In the genomic region with DNA sequence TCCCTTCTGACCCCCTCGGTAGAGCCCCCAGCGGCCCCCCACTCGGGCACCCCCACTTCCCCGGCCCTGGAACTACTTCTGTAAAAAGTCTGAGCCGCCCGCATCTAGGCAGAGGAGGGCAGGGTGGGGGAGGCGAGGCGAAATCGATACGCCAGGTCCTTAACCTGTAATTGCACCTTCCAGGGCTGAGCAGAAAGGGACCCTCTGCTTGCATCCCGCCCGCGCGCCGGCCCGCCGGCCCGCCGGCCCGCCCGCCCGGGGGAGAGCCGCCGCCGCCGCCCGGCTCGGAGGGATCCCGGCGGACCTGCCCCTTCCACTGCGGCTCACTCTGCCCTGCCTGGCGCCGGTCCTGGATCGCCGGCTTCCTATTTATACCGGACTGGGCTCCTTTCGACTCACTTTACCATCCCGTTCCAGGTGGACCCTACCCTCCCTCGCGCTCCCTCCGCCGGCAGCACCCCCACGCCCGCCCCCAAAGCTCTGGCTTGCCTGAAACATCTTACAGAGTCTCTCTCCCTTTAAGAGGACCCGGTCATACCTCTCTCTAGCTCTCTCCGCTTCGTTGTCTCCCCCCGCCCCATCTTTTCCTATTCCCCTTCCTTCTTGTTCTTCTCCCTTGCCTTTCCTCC, we compare ENCODE assay signal across 8 cellular contexts. TPM values are rescaled to one million over a fixed set of nuclear protein-coding genes. Genes with fewer than 3 reads are reported as not detected.
DNase-seq lines count a peak whose midpoint lies in the region; ATAC-seq, FAIRE-seq and TF ChIP-seq lines count a peak whose summit lies in the region.

No MANE protein-coding gene starts in this region.

- in situ Hi-C loops in astrocyte of the spinal cord (cut with HindIII; ENCODE audit: low sequenced_read_pairs), result no loop called here

- H3K4me3 Mint-ChIP-seq in activated T-cell treated with anti-CD3 and anti-CD28 coated beads, Interleukin-2, amount 50 U/mL, for 72 hours, result peak overlapping the region; percentile 22 to 47

- peaks cover 0 to 14% of the 10 kb centered on the region in 2 donors for H3K4me1 ChIP-seq in lung (ENCODE audit: control insufficient read depth in 2 of 2, insufficient read depth in 2 of 2, low read length in 2 of 2)
- no peaks in the 10 kb centered on the region for H3K4me1 ChIP-seq in urinary bladder (ENCODE audit: insufficient read depth)

- no peaks in the 10 kb centered on the region for H3K9me3 Mint-ChIP-seq in activated T-cell treated with anti-CD3 and anti-CD28 coated beads, Interleukin-2, amount 50 U/mL, for 72 hours

- H3K4me3 ChIP-seq in astrocyte of the spinal cord (ENCODE audit: low read depth, low read length), result peak overlapping the region; percentile 46
- no peak overlapping the region for H3K4me3 ChIP-seq in lung
- peak overlapping the region; percentile 50 for H3K4me3 ChIP-seq in urinary bladder (ENCODE audit: low read depth, low read length)

- no peaks in the 10 kb centered on the region for H3K27me3 ChIP-seq in lung (ENCODE audit: control insufficient read depth, insufficient read depth)

- 2 to 3% methylated on average over 30 to 48 of the region's 48 CpGs for WGBS in lung, 2 donors
- 1% methylated on average over 48 of the region's 48 CpGs for WGBS in urinary bladder

- peaks cover 52% of the 10 kb centered on the region for H3K27me3 Mint-ChIP-seq in activated T-cell treated with anti-CD3 and anti-CD28 coated beads, Interleukin-2, amount 50 U/mL, for 72 hours (ENCODE audit: low read depth)

- no peaks in the 10 kb centered on the region for H3K36me3 Mint-ChIP-seq in activated T-cell treated with anti-CD3 and anti-CD28 coated beads, Interleukin-2, amount 50 U/mL, for 72 hours (ENCODE audit: insufficient read depth in 2 of 2)

- TF ChIP-seq CTCF in astrocyte of the spinal cord (IDR thresholded peaks at IDR 0.05; ENCODE audit: low read depth, low read length), result no peak
- no peak for TF ChIP-seq CTCF in lung (IDR thresholded peaks at IDR 0.05; ENCODE audit: control extremely low read depth, extremely low read depth)

- DNase-seq in activated T-cell treated with anti-CD3 and anti-CD28 coated beads, Interleukin-2, amount 50 U/mL, for 72 hours, result no peak
- DNase-seq in activated T-cell treated with anti-CD3 and anti-CD28 coated beads, Interleukin-2, amount 50 U/mL, for 48 hours, result no peak
- DNase-seq in astrocyte of the spinal cord (ENCODE audit: low read depth, low spot score) (no peak), lung (ENCODE audit: low spot score) (no peak), GDM1 (lab: John Stamatoyannopoulos, UW) (no peak), GM19239 (ENCODE audit: insufficient read length, low spot score) (no peak)

- H3K27ac ChIP-seq in lung (ENCODE audit: low read depth in 1 of 2, low read length in 1 of 2) (no peak overlapping the region), urinary bladder (ENCODE audit: low read depth) (no peak overlapping the region)

- ATAC-seq in activated T-cell treated with anti-CD3 and anti-CD28 coated beads, Interleukin-2, amount 50 U/mL, for 72 hours (replicated peaks in 1 of 2), result no peak
- ATAC-seq in lung (ENCODE audit: insufficient read depth, low FRiP score), result peak; percentile 19
- no peak for ATAC-seq in HG03108 (IDR thresholded peaks at IDR 0.05; ENCODE audit: unreplicated experiment)

- H3K36me3 ChIP-seq in lung (ENCODE audit: control insufficient read depth in 2 of 2, insufficient read depth in 2 of 2, low read length in 2 of 2), result no peaks in the 10 kb centered on the region
- H3K36me3 ChIP-seq in urinary bladder (ENCODE audit: insufficient read depth), result no peaks in the 10 kb centered on the region

- H3K9me3 ChIP-seq in lung (ENCODE audit: control insufficient read depth in 2 of 2, insufficient read depth in 1 of 2, low read length in 1 of 2), result peaks cover 0 to 4% of the 10 kb centered on the region in 2 donors

- H3K4me1 Mint-ChIP-seq in activated T-cell treated with anti-CD3 and anti-CD28 coated beads, Interleukin-2, amount 50 U/mL, for 72 hours (ENCODE audit: low read depth), result no peaks in the 10 kb centered on the region

- no peak for FAIRE-seq in GM19239 (lab: Jason Lieb, UNC)

- no peak overlapping the region for H3K27ac Mint-ChIP-seq in activated T-cell treated with anti-CD3 and anti-CD28 coated beads, Interleukin-2, amount 50 U/mL, for 72 hours

RNA-seq across cellular contexts. Expression of a gene that starts 0.8 kb away (rescaled TPM):
- total RNA-seq in activated T-cell treated with anti-CD3 and anti-CD28 coated beads, Interleukin-2, amount 50 U/mL, for 72 hours, result under 1 TPM in 1 of 2 donors, not detected in 1; 0.05 TPM
- total RNA-seq in lung (1 to 10 TPM in 1 of 2 donors, under 1 TPM in 1; 0.31 to 2.2 TPM), urinary bladder (1.5 TPM)
- polyA plus RNA-seq in lung (under 1 TPM; 0.16 to 0.21 TPM), urinary bladder (0.39 TPM)
